8 cellular contexts compared by ENCODE assay signal in genomic region chr17:3913531-3914318, GRCh38. TPM values are rescaled to one million over a fixed set of nuclear protein-coding genes. Genes with fewer than 3 reads are reported as not detected.
DNase-seq lines count a peak whose midpoint lies in the region; TF ChIP-seq lines count a peak whose summit lies in the region.

No MANE protein-coding gene starts in this region.

- intact Hi-C loops in MCF 10A (cut with micrococcal nuclease) = loop anchor here (1.0 to 2.0 kb wide), 2 partner anchors 162 to 499 kb away; no protein-coding TSS in a partner anchor

- DNase-seq in GM04504 (ENCODE audit: low read depth) = peak; percentile 37
- peak; percentile 95 for DNase-seq in H7
- DNase-seq in NCI-H1105 (lab: John Stamatoyannopoulos, UW) = peak; percentile 39
- DNase-seq in MCF 10A (ENCODE audit: unreplicated experiment) = peak; percentile 65
- DNase-seq in islet precursor cell = peak; percentile 93
- peak; percentile 57 to 70 for DNase-seq in stimulated activated CD4-positive, alpha-beta T cell treated with anti-CD3 and anti-CD28 coated beads, Interleukin-15, amount 100 ng/mL, for 1 hour (ENCODE audit: low read depth in 1 of 2, low spot score in 1 of 2)
- no peak for DNase-seq in NCI-H1048 (lab: John Stamatoyannopoulos, UW)

- H3K4me3 Mint-ChIP-seq in MCF 10A (ENCODE audit: unreplicated experiment) = no peak overlapping the region

- TF ChIP-seq CTCF in WI38 (IDR thresholded peaks at IDR 0.05; ENCODE audit: low read depth, low read length) (peak; percentile 97), MCF 10A (IDR thresholded peaks at IDR 0.05; ENCODE audit: unreplicated experiment) (peak; percentile 88)

- BruUV-seq in MCF 10A (replicated peaks; lab: Mats Ljungman, UMichigan) = no TSS peak

- no peaks in the 10 kb centered on the region for H3K9me3 Mint-ChIP-seq in MCF 10A (ENCODE audit: unreplicated experiment)

- no peak overlapping the region for H3K27ac Mint-ChIP-seq in MCF 10A (ENCODE audit: low read depth, unreplicated experiment)

- no peaks in the 10 kb centered on the region for H3K27me3 Mint-ChIP-seq in MCF 10A (ENCODE audit: insufficient read depth, unreplicated experiment)

- H3K27me3 ChIP-seq in H7 (ENCODE audit: control insufficient read depth, insufficient read depth, low read length) = no peaks in the 10 kb centered on the region

- CTCF ChIA-PET in MCF 10A (lab: Yijun Ruan, JAX) = interaction anchor here (0.5 to 2.8 kb wide), 49 partner anchors 9 to 1414 kb away, joined by 3 to 29 read pairs (median 4); partner anchors contain the start of genes CAMKK1 and NCBP3

- no peaks in the 10 kb centered on the region for H3K36me3 Mint-ChIP-seq in MCF 10A (ENCODE audit: insufficient read depth, unreplicated experiment)

- H3K4me3 ChIP-seq in H7 (ENCODE audit: insufficient read depth, low read depth, low read length) (no peak overlapping the region), WI38 (ENCODE audit: low read depth, low read length) (no peak overlapping the region)

- POLR2A ChIA-PET in MCF 10A (lab: Yijun Ruan, JAX) = no interaction called here

- no peaks in the 10 kb centered on the region for H3K4me1 Mint-ChIP-seq in MCF 10A (ENCODE audit: insufficient read depth, unreplicated experiment)

- H3K36me3 ChIP-seq in H7 (replicated peaks; ENCODE audit: control insufficient read depth, insufficient read depth, low read length) = no peaks in the 10 kb centered on the region

RNA-seq across cellular contexts. Expression of gene P2RX1, which starts 2.5 kb away (rescaled TPM):
- 0.10 and 0.33 TPM in 2 replicates for total RNA-seq in H7 (2014; rRNA removed; shearing (Covaris generic))
- not detected in 2 replicates for total RNA-seq in MCF 10A (2022)

RNA-seq across cellular contexts. Expression of gene CAMKK1, which starts 20.9 kb away (rescaled TPM):
- total RNA-seq in H7 (2014; rRNA removed; shearing (Covaris generic)) = 6.0 and 6.7 TPM in 2 replicates
- 3.8 and 4.3 TPM in 2 replicates for total RNA-seq in MCF 10A (2022)

RNA-seq across cellular contexts. Expression of gene ATP2A3, which starts 50.5 kb away (rescaled TPM):
- 5.7 and 5.8 TPM in 2 replicates for total RNA-seq in H7 (2014; rRNA removed; shearing (Covaris generic))
- not detected in 2 replicates for total RNA-seq in MCF 10A (2022)
